Comparison of ENCODE assay signal across 26 cellular contexts in the genomic region with DNA sequence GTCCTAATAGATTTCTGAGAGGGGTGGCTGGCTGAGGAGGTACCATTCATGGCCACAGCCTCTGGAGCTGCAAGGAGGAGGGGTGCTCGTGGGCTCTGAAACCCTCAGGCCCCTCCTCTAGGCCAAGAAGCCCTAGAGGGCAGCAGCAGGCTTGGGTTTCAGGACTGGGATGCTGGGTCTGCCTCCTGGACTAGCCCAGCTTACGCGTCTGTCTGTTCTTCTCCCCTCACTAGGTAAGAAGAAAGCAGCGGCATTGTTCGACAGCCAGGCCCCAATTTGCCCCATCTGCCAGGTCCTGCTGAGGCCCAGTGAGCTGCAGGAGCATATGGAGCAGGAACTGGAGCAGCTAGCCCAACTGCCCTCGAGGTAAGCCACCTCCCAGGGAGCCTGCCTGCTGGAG.
"Had no signal": no experiment of that assay in that cellular context is flagged by ENCODE, and none has a peak within 500 bp of the region (broad histone marks: within the 10 kb centered on the region; RNA-seq: fewer than 3 reads in every experiment).

No MANE protein-coding gene starts in this region.

- H3K27ac ChIP-seq: adrenal gland, gastroesophageal sphincter, right lobe of liver, testis, transverse colon had no signal

- H3K9me3 Mint-ChIP-seq: effector memory CD8-positive, alpha-beta T cell; immature natural killer cell; natural killer cell had no signal

- H3K9me3 ChIP-seq: adrenal gland, gastroesophageal sphincter, right lobe of liver, testis, transverse colon had no signal

- DNase-seq: activated CD4-positive, alpha-beta T cell treated with anti-CD3 and anti-CD28 coated beads for 36 hours; activated CD4-positive, alpha-beta T cell treated with anti-CD3 and anti-CD28 coated beads, Interleukin-2, amount 50 U/mL, for 4 hours; activated CD4-positive, CD25-positive, alpha-beta regulatory T cell; activated effector memory CD4-positive, alpha-beta T cell treated with Interleukin-2 at 50 U/mL for 16 hours; activated naive CD4-positive, alpha-beta T cell treated with Interleukin-2 at 50 U/mL for 16 hours; activated T-cell treated with anti-CD3 and anti-CD28 coated beads for 4 hours; adrenal gland; aorta; cortex of kidney; effector memory CD8-positive, alpha-beta T cell; head of caudate nucleus; hippocampal formation; immature natural killer cell; kidney; left colon; natural killer cell; posterior cingulate gyrus; right lobe of liver; stimulated activated CD4-positive, alpha-beta T cell treated with anti-CD3 and anti-CD28 coated beads, Interleukin-2, amount 100 ng/mL, for 48 hours; stimulated activated naive CD4-positive, alpha-beta T cell treated with Interleukin-2 at 50 U/mL for 16 hours; T-helper 17 cell; testis; transverse colon had no signal

- H3K4me3 Mint-ChIP-seq: activated CD4-positive, alpha-beta T cell treated with anti-CD3 and anti-CD28 coated beads for 36 hours; activated naive CD8-positive, alpha-beta T cell; brain; effector memory CD8-positive, alpha-beta T cell; immature natural killer cell; natural killer cell; T-helper 17 cell had no signal

- ATAC-seq: activated CD4-positive, alpha-beta T cell treated with anti-CD3 and anti-CD28 coated beads for 36 hours; effector memory CD8-positive, alpha-beta T cell; gastroesophageal sphincter; left colon; natural killer cell; right lobe of liver; T-helper 17 cell had no signal

- H3K27ac Mint-ChIP-seq: activated CD4-positive, alpha-beta T cell treated with anti-CD3 and anti-CD28 coated beads for 36 hours; activated naive CD8-positive, alpha-beta T cell; brain; effector memory CD8-positive, alpha-beta T cell; immature natural killer cell; natural killer cell; T-helper 17 cell had no signal

- H3K36me3 Mint-ChIP-seq: activated naive CD8-positive, alpha-beta T cell; brain; immature natural killer cell; natural killer cell had no signal

- H3K27me3 ChIP-seq: adrenal gland, right lobe of liver, testis had no signal

- H3K27me3 Mint-ChIP-seq: activated CD4-positive, alpha-beta T cell treated with anti-CD3 and anti-CD28 coated beads for 36 hours; activated naive CD8-positive, alpha-beta T cell had no signal

- H3K36me3 ChIP-seq: adrenal gland, gastroesophageal sphincter, right lobe of liver, transverse colon had no signal

- H3K4me3 ChIP-seq: adrenal gland, gastroesophageal sphincter, right lobe of liver, testis, transverse colon had no signal

- H3K4me1 Mint-ChIP-seq: activated CD4-positive, alpha-beta T cell treated with anti-CD3 and anti-CD28 coated beads for 36 hours; immature natural killer cell; natural killer cell had no signal
